In the genomic region with DNA sequence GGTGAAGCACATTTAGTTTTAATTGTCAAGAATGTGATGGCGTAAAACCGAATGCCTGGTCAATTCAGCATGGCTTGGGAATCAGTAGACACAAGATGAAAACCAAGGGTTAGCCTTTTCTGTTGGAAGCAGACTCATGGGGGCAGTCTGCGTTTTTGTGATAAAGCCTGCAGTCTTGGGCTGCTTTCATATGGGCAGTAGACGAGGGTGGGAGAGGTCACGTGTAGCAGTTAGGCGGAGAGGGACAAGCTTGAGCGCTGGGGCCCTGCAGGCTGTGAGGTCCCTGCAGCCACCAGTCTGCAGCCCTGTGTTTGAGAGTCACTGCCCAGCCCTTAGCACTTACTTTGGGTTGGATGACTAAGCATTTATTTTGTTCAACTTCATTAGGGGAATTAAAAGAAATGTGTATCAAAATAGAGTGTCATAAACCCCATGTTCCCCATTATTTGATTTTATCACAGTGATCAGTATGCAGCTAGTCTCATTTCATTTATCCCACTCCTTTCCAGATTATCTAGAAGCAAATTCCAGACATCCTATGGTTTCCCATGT, we compare ENCODE assay signal across 25 cellular contexts. TPM values are rescaled to one million over a fixed set of nuclear protein-coding genes. Genes with fewer than 3 reads are reported as not detected.
A peak's percentile ranks its signal among the peaks of the same experiment; 100 is the strongest.
DNase-seq lines count a peak whose midpoint lies in the region; ATAC-seq, FAIRE-seq and TF ChIP-seq lines count a peak whose summit lies in the region.
"Had no signal": no experiment of that assay in that cellular context is flagged by ENCODE, and none has a peak within 500 bp of the region (broad histone marks: within the 10 kb centered on the region; RNA-seq: fewer than 3 reads in every experiment).

No MANE protein-coding gene starts in this region.

- H4K20me1 ChIP-seq in H1 (replicated peaks in 1 of 2; ENCODE audit: control insufficient read depth in 1 of 2, insufficient read depth in 2 of 2, low read length in 2 of 2) = no peaks in the 10 kb centered on the region

- no peak overlapping the region for H3K23ac ChIP-seq in H1 (ENCODE audit: insufficient read length)

- no peak for FAIRE-seq in H1 (lab: Jason Lieb, UNC)

- H3K9ac ChIP-seq in H1 (replicated peaks in 1 of 4; ENCODE audit: extremely low read depth in 1 of 4, low read depth in 3 of 4, low read length in 3 of 4) = no peak overlapping the region

- H3K27me3 Mint-ChIP-seq in activated CD8-positive, alpha-beta T cell treated with anti-CD3 and anti-CD28 coated beads for 36 hours = no peaks in the 10 kb centered on the region
- no peaks in the 10 kb centered on the region for H3K27me3 Mint-ChIP-seq in activated CD8-positive, alpha-beta T cell treated with anti-CD3 and anti-CD28 coated beads, Interleukin-2, amount 10 ng/mL, durations not matched to agents 7 days and 5 days (ENCODE audit: low read depth)
- H3K27me3 Mint-ChIP-seq in osteocyte (ENCODE audit: unreplicated experiment) = no peaks in the 10 kb centered on the region
- H3K27me3 Mint-ChIP-seq: activated naive CD8-positive, alpha-beta T cell; B cell had no signal

- 0 out of 4 replicates have a peak, but pooled peaks cover 0 to under 1% of the 10 kb centered on the region in 2 experiments for H3K79me2 ChIP-seq in H1 (ENCODE audit: control insufficient read depth in 1 of 2, insufficient read depth in 2 of 2, low read length in 2 of 2)

- no peak for TF ChIP-seq POLR2A in NB4 (IDR thresholded peaks at IDR 0.05; ENCODE audit: extremely low read depth, insufficient read length)
- TF ChIP-seq POLR2A in H1 (IDR thresholded peaks at IDR 0.05; ENCODE audit: control extremely low read depth in 1 of 2, low read depth in 2 of 2, low read length in 2 of 2) = no peak

- H3K56ac ChIP-seq in H1 (replicated peaks; ENCODE audit: insufficient read length, low read depth, low read length) = no peak overlapping the region

- peaks cover 2 to 44% (median 11%) of the 10 kb centered on the region in 4 experiments; a peak in 6 of 8 replicates for H3K36me3 ChIP-seq in H1 (ENCODE audit: control insufficient read depth in 2 of 4, insufficient read depth in 4 of 4, low read length in 3 of 4)
- H3K36me3 ChIP-seq: uterus had no signal

- H3K4ac ChIP-seq in H1 (replicated peaks; ENCODE audit: insufficient read length, low read depth, low read length) = no peak overlapping the region

- H3K14ac ChIP-seq in H1 (ENCODE audit: insufficient read length) = no peak overlapping the region

- H3K36me3 Mint-ChIP-seq in activated CD8-positive, alpha-beta T cell treated with anti-CD3 and anti-CD28 coated beads for 36 hours (ENCODE audit: low read depth) = peaks cover 35% of the 10 kb centered on the region
- peaks cover 49% of the 10 kb centered on the region for H3K36me3 Mint-ChIP-seq in activated CD8-positive, alpha-beta T cell treated with anti-CD3 and anti-CD28 coated beads, Interleukin-2, amount 10 ng/mL, durations not matched to agents 7 days and 5 days (ENCODE audit: low read depth)
- peaks cover 37% of the 10 kb centered on the region for H3K36me3 Mint-ChIP-seq in osteocyte (ENCODE audit: unreplicated experiment)

- no peak overlapping the region for H4K5ac ChIP-seq in H1 (ENCODE audit: insufficient read length, low read depth, low read length)

- no peak overlapping the region for H4K91ac ChIP-seq in H1 (replicated peaks; ENCODE audit: insufficient read length, low read length)

- no peak overlapping the region for H2AK5ac ChIP-seq in H1 (ENCODE audit: low read depth, low read length)

- no peak for TF ChIP-seq EP300 in H1 (IDR thresholded peaks at IDR 0.05; ENCODE audit: borderline replicate concordance in 1 of 2, low read depth in 2 of 2, low read length in 2 of 2)

- peak overlapping the region; percentile 60; the same call in 1 of the 2 replicates for H2BK5ac ChIP-seq in H1 (ENCODE audit: low read depth, low read length)

- no peak overlapping the region for H2BK120ac ChIP-seq in H1 (replicated peaks; ENCODE audit: low read depth, low read length)

- TF ChIP-seq CTCF in activated CD8-positive, alpha-beta T cell treated with anti-CD3 and anti-CD28 coated beads for 36 hours (IDR thresholded peaks at IDR 0.05) = no peak
- no peak for TF ChIP-seq CTCF in NB4 (IDR thresholded peaks at IDR 0.05; ENCODE audit: low read depth, low read length)
- no peak for TF ChIP-seq CTCF in H1 (IDR thresholded peaks at IDR 0.05; ENCODE audit: control extremely low read depth in 1 of 3, insufficient read depth in 1 of 3, low read depth in 1 of 3, low read length in 3 of 3)
- no peak for TF ChIP-seq CTCF in osteocyte (IDR thresholded peaks at IDR 0.05)

- H2BK12ac ChIP-seq in H1 (ENCODE audit: low read depth, low read length) = 0 out of 2 replicates have a peak overlapping the region, but pooled peaks have one; percentile 17

- no peak for ATAC-seq in activated CD8-positive, alpha-beta T cell treated with anti-CD3 and anti-CD28 coated beads for 36 hours
- ATAC-seq in activated CD8-positive, alpha-beta T cell treated with anti-CD3 and anti-CD28 coated beads, Interleukin-2, amount 10 ng/mL, durations not matched to agents 7 days and 5 days = no peak
- ATAC-seq: left lung, mucosa of descending colon had no signal

- no peak overlapping the region for H3K4me2 ChIP-seq in H1 (ENCODE audit: insufficient read depth in 1 of 2, low read depth in 2 of 2, low read length in 2 of 2)

- intact Hi-C loops in activated CD8-positive, alpha-beta T cell treated with anti-CD3 and anti-CD28 coated beads for 36 hours (cut with micrococcal nuclease) = no loop called here

- H3K9me3 ChIP-seq in H1 (ENCODE audit: insufficient read depth in 2 of 2, low read depth in 1 of 2, low read length in 1 of 2) = no peaks in the 10 kb centered on the region
- H3K9me3 ChIP-seq: left lung, mucosa of descending colon, prostate gland, uterus had no signal

- H3K4me1 Mint-ChIP-seq in activated CD8-positive, alpha-beta T cell treated with anti-CD3 and anti-CD28 coated beads for 36 hours (ENCODE audit: low read depth) = no peaks in the 10 kb centered on the region
- peaks cover 16% of the 10 kb centered on the region for H3K4me1 Mint-ChIP-seq in activated CD8-positive, alpha-beta T cell treated with anti-CD3 and anti-CD28 coated beads, Interleukin-2, amount 10 ng/mL, durations not matched to agents 7 days and 5 days (ENCODE audit: low read depth)
- peaks cover 27% of the 10 kb centered on the region for H3K4me1 Mint-ChIP-seq in osteocyte (ENCODE audit: unreplicated experiment)
- H3K4me1 Mint-ChIP-seq: B cell had no signal

- 85% methylated on average over 7 of the region's 7 CpGs; no CpG with 5 or more reads in 1 of the 2 experiments for WGBS in H1 (ENCODE audit: extremely low coverage in 1 of 2, insufficient coverage in 1 of 2, insufficient read length in 1 of 2, insufficient replicate concordance in 2 of 2, low coverage in 1 of 2, low lambda C conversion rate in 2 of 2, missing lambda C conversion rate in 1 of 2), 2 experiments

- no peaks in the 10 kb centered on the region for H3K23me2 ChIP-seq in H1 (ENCODE audit: low read depth, low read length)

- no peak overlapping the region for H2AFZ ChIP-seq in H1 (ENCODE audit: low read length)

- POLR2A ChIA-PET in activated CD8-positive, alpha-beta T cell treated with anti-CD3 and anti-CD28 coated beads for 36 hours (lab: Charles Lee) = no interaction called here
- POLR2A ChIA-PET in activated CD8-positive, alpha-beta T cell treated with anti-CD3 and anti-CD28 coated beads, Interleukin-2, amount 10 ng/mL, durations not matched to agents 7 days and 5 days (lab: Charles Lee) = no interaction called here
- POLR2A ChIA-PET in H1 (lab: Charles Lee; ENCODE audit: partially characterized antibody) = interaction anchor here (2.0 to 2.1 kb wide), 2 partner anchors 9 to 57 kb away, joined by 5 to 10 read pairs; no protein-coding TSS in a partner anchor

- no peaks in the 10 kb centered on the region for H3K27me3 ChIP-seq in H1 (replicated peaks in 1 of 4; ENCODE audit: control insufficient read depth in 3 of 4, extremely low read depth in 1 of 4, insufficient read depth in 3 of 4, low read length in 3 of 4)
- H3K27me3 ChIP-seq: left lung, uterus had no signal

- H4K8ac ChIP-seq in H1 (ENCODE audit: extremely low read depth, insufficient read depth, low read length) = no peak overlapping the region

- CTCF ChIA-PET in activated CD8-positive, alpha-beta T cell treated with anti-CD3 and anti-CD28 coated beads for 36 hours (lab: Charles Lee) = no interaction called here
- CTCF ChIA-PET in activated CD8-positive, alpha-beta T cell treated with anti-CD3 and anti-CD28 coated beads, Interleukin-2, amount 10 ng/mL, durations not matched to agents 7 days and 5 days (lab: Charles Lee) = no interaction called here
- CTCF ChIA-PET in H1 (lab: Charles Lee; ENCODE audit: partially characterized antibody) = interaction anchor here (1.6 to 4.2 kb wide), 2 partner anchors 10 to 15 kb away, joined by 6 to 17 read pairs; no protein-coding TSS in a partner anchor

- H2BK20ac ChIP-seq in H1 (ENCODE audit: low read length) = no peak overlapping the region; the same call in 1 of the 2 replicates

- DNase-seq in activated CD8-positive, alpha-beta T cell treated with anti-CD3 and anti-CD28 coated beads for 36 hours = no peak
- no peak for DNase-seq in activated CD8-positive, alpha-beta T cell treated with anti-CD3 and anti-CD28 coated beads, Interleukin-2, amount 10 ng/mL, durations not matched to agents 7 days and 5 days
- DNase-seq in NB4 (ENCODE audit: low read depth) (peak; percentile 39), H1 (ENCODE audit: low read depth in 1 of 2, low spot score in 2 of 2) (no peak), osteocyte (ENCODE audit: extremely low spot score, unreplicated experiment) (peak; percentile 73), RKO (ENCODE audit: low spot score) (no peak)
- no peak for DNase-seq in stimulated activated CD4-positive, alpha-beta T cell treated with anti-CD3 and anti-CD28 coated beads, Interleukin-12 subunit alpha, Interleukin-12 subunit beta, amount 100 ng/mL, for 4 hours
- DNase-seq in activated CD4-positive, alpha-beta T cell treated with anti-CD3 and anti-CD28 coated beads, Interleukin-2, amount 50 U/mL, for 1 hour = no peak
- DNase-seq: 8988T; activated CD4-positive, alpha-beta T cell treated with anti-CD3 and anti-CD28 coated beads, Interleukin-2, amount 50 U/mL, for 4 hours; effector memory CD4-positive, alpha-beta T cell; EL; left lung; mucosa of descending colon; NCI-H187; NCI-H2227 treated with DMSO at 0.1 percent for 48 hours; NCI-H82; Right ventricle myocardium superior; substantia nigra; T-helper 1 cell; uterus had no signal

- no peaks in the 10 kb centered on the region for H3K79me1 ChIP-seq in H1 (ENCODE audit: low read depth, low read length)

- H3K27ac ChIP-seq in H1 (ENCODE audit: low read depth, low read length) = 0 out of 2 replicates have a peak overlapping the region, but pooled peaks have one; percentile 7
- H3K27ac ChIP-seq: left lung, prostate gland, uterus, VCaP had no signal

- H3K4me3 ChIP-seq in NB4 (ENCODE audit: low read depth, low read length) (no peak overlapping the region), H1 (ENCODE audit: extremely low read depth in 1 of 4, insufficient read depth in 2 of 4, low read depth in 3 of 4, low read length in 4 of 4) (no peak overlapping the region)
- H3K4me3 ChIP-seq: left lung, mucosa of descending colon, prostate gland, uterus had no signal

- no peak overlapping the region for H3K18ac ChIP-seq in H1 (ENCODE audit: extremely low read depth, low read length)

- H3K4me3 Mint-ChIP-seq in activated CD8-positive, alpha-beta T cell treated with anti-CD3 and anti-CD28 coated beads for 36 hours = no peak overlapping the region
- no peak overlapping the region for H3K4me3 Mint-ChIP-seq in activated CD8-positive, alpha-beta T cell treated with anti-CD3 and anti-CD28 coated beads, Interleukin-2, amount 10 ng/mL, durations not matched to agents 7 days and 5 days
- no peak overlapping the region for H3K4me3 Mint-ChIP-seq in osteocyte (ENCODE audit: unreplicated experiment)
- H3K4me3 Mint-ChIP-seq: activated naive CD8-positive, alpha-beta T cell; B cell had no signal

- H3K27ac Mint-ChIP-seq in activated CD8-positive, alpha-beta T cell treated with anti-CD3 and anti-CD28 coated beads for 36 hours = peak overlapping the region; percentile 8
- no peak overlapping the region for H3K27ac Mint-ChIP-seq in activated CD8-positive, alpha-beta T cell treated with anti-CD3 and anti-CD28 coated beads, Interleukin-2, amount 10 ng/mL, durations not matched to agents 7 days and 5 days
- no peak overlapping the region for H3K27ac Mint-ChIP-seq in osteocyte (ENCODE audit: unreplicated experiment)
- H3K27ac Mint-ChIP-seq: B cell had no signal

- no peak for TF ChIP-seq RAD21 in H1 (IDR thresholded peaks at IDR 0.05 in 1 of 2, conservative IDR thresholded peaks at IDR 0.05 in 1 of 2; ENCODE audit: low read depth in 2 of 2, low read length in 2 of 2)

- H3K4me1 ChIP-seq in H1 (replicated peaks in 1 of 4; ENCODE audit: control insufficient read depth in 3 of 4, insufficient read depth in 4 of 4, low read length in 3 of 4) = peaks cover 13 to 28% (median 22%) of the 10 kb centered on the region in 4 experiments
- H3K4me1 ChIP-seq: prostate gland, uterus had no signal

- H2BK15ac ChIP-seq in H1 (ENCODE audit: low read length) = no peak overlapping the region

- no peaks in the 10 kb centered on the region for H3K9me3 Mint-ChIP-seq in activated CD8-positive, alpha-beta T cell treated with anti-CD3 and anti-CD28 coated beads for 36 hours
- no peaks in the 10 kb centered on the region for H3K9me3 Mint-ChIP-seq in activated CD8-positive, alpha-beta T cell treated with anti-CD3 and anti-CD28 coated beads, Interleukin-2, amount 10 ng/mL, durations not matched to agents 7 days and 5 days (ENCODE audit: insufficient read depth)
- no peaks in the 10 kb centered on the region for H3K9me3 Mint-ChIP-seq in osteocyte (ENCODE audit: unreplicated experiment)

RNA-seq across cellular contexts. Expression of a gene that starts 37.2 kb away (rescaled TPM):
- total RNA-seq in activated CD8-positive, alpha-beta T cell treated with anti-CD3 and anti-CD28 coated beads for 36 hours = 10 to 100 TPM; 45.6 to 46.1 TPM
- total RNA-seq in activated CD8-positive, alpha-beta T cell treated with anti-CD3 and anti-CD28 coated beads, Interleukin-2, amount 10 ng/mL, durations not matched to agents 7 days and 5 days = 10 to 100 TPM; 58.0 to 58.8 TPM
- total RNA-seq in H1 (2021; fragmentation: NEBNext Ultra II Directional; extraction: Animal tissue kit (Norgen Biotek cat#: 25700)) = 69.6 and 69.7 TPM in 2 replicates
- 13.1 and 16.2 TPM in 2 replicates for polyA plus RNA-seq in H1 (2011; rRNA removed)
- polyA plus RNA-seq in H1 (2011; cell fraction: cytosol; rRNA removed) = 9.9 TPM
- polyA plus RNA-seq in H1 (2011; cell fraction: nucleus; rRNA removed) = 43.9 TPM
- polyA plus RNA-seq in H1 (2012, experiment 1 of 2) = 41.3 to 47.5 TPM (median 44.4 TPM) in 4 replicates
- 14.9 TPM for polyA plus RNA-seq in H1 (2012, experiment 2 of 2)
- polyA plus RNA-seq in H1 (2013, experiment 1 of 2) = 29.6 TPM
- 24.5 TPM for polyA plus RNA-seq in H1 (2013, experiment 2 of 2)
- 22.0 and 23.0 TPM in 2 replicates for polyA minus RNA-seq in H1 (2011; rRNA and poly(A)+ RNA removed)
- polyA minus RNA-seq in H1 (2011; cell fraction: cytosol; rRNA and poly(A)+ RNA removed) = 27.4 TPM
- polyA minus RNA-seq in H1 (2011; cell fraction: nucleus; rRNA and poly(A)+ RNA removed) = 33.5 TPM
- 51.3 and 51.8 TPM in 2 replicates for total RNA-seq in osteocyte

RNA-seq across cellular contexts. Expression of a gene that starts 57.8 kb away (rescaled TPM):
- 10 to 100 TPM; 68.2 to 71.7 TPM for total RNA-seq in activated CD8-positive, alpha-beta T cell treated with anti-CD3 and anti-CD28 coated beads for 36 hours
- total RNA-seq in activated CD8-positive, alpha-beta T cell treated with anti-CD3 and anti-CD28 coated beads, Interleukin-2, amount 10 ng/mL, durations not matched to agents 7 days and 5 days = 10 to 100 TPM; 57.3 to 64.7 TPM
- total RNA-seq in H1 (2021; fragmentation: NEBNext Ultra II Directional; extraction: Animal tissue kit (Norgen Biotek cat#: 25700)) = 81.2 and 82.5 TPM in 2 replicates
- 48.1 and 65.7 TPM in 2 replicates for polyA plus RNA-seq in H1 (2011; rRNA removed)
- polyA plus RNA-seq in H1 (2011; cell fraction: cytosol; rRNA removed) = 74.1 TPM
- polyA plus RNA-seq in H1 (2011; cell fraction: nucleus; rRNA removed) = 85.2 TPM
- 57.7 to 80.3 TPM (median 73.5 TPM) in 4 replicates for polyA plus RNA-seq in H1 (2012, experiment 1 of 2)
- polyA plus RNA-seq in H1 (2012, experiment 2 of 2) = 51.6 TPM
- 42.1 TPM for polyA plus RNA-seq in H1 (2013, experiment 1 of 2)
- 42.7 TPM for polyA plus RNA-seq in H1 (2013, experiment 2 of 2)
- polyA minus RNA-seq in H1 (2011; rRNA and poly(A)+ RNA removed) = 28.4 and 37.6 TPM in 2 replicates
- polyA minus RNA-seq in H1 (2011; cell fraction: cytosol; rRNA and poly(A)+ RNA removed) = 50.9 TPM
- polyA minus RNA-seq in H1 (2011; cell fraction: nucleus; rRNA and poly(A)+ RNA removed) = 40.6 TPM
- total RNA-seq in osteocyte = 18.8 and 19.5 TPM in 2 replicates

Comparison
In these comparisons a context has a peak if more than half of its experiments do, and no peak if none do; other contexts are left out.
1. DNase-seq: peak in NB4 (single experiment) and osteocyte (single experiment); none in activated CD8-positive, alpha-beta T cell treated with anti-CD3 and anti-CD28 coated beads for 36 hours (single experiment), activated CD8-positive, alpha-beta T cell treated with anti-CD3 and anti-CD28 coated beads, Interleukin-2, amount 10 ng/mL, durations not matched to agents 7 days and 5 days (single experiment), H1 (0 of 2), stimulated activated CD4-positive, alpha-beta T cell treated with anti-CD3 and anti-CD28 coated beads, Interleukin-12 subunit alpha, Interleukin-12 subunit beta, amount 100 ng/mL, for 4 hours (single experiment), RKO (single experiment) and activated CD4-positive, alpha-beta T cell treated with anti-CD3 and anti-CD28 coated beads, Interleukin-2, amount 50 U/mL, for 1 hour (single experiment).